Comparison of ENCODE assay signal across 8 cellular contexts in the genomic region with DNA sequence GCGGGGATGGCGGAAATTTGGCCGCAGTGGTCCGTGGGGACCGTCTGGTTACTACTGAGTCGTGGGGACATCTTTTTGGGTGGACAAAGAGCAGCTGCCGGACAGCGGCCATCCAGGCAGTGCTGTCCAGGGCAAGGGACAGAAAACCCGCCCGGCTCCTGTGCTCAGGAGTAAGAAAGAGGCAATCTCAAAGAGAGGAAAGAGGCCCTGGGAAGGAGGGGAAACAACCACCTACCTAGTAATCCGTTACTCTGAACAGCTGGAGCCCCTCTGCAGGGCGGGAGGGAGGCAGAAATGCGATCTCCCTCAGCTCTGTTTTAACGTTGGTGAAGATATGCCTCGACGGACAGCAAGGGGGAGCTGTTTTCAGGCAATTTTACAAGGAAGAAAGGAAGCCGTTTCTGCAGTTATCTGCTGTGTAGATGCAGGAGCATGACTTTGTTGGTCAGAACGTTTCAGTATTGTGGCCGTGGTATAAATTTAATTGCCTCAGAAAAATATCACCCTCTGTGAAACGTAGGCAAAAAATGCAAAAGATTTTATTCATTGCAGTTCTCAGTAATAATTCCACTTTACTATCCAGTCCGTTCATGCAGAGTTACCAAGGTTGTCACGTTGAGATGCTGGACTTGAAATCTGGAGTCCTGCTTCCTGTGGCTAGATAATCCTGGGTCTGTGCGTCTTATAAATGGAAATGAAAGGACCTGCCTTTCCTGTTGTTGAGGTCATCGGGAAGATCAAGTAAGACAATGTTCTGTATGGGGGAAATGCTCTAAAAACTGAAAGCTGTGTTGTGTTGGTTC. TPM values are rescaled to one million over a fixed set of nuclear protein-coding genes. Genes with fewer than 3 reads are reported as not detected.
DNase-seq lines count a peak whose midpoint lies in the region; ATAC-seq and TF ChIP-seq lines count a peak whose summit lies in the region.

No MANE protein-coding gene starts in this region.

- H3K9me2 ChIP-seq in DOHH2 (replicated peaks; ENCODE audit: control insufficient read depth, low read length), result no peaks in the 10 kb centered on the region

- BruUV-seq in Panc1 (replicated peaks; lab: Mats Ljungman, UMichigan), result no TSS peak

- H4K20me1 ChIP-seq in DOHH2 (ENCODE audit: control insufficient read depth, insufficient read depth, low read depth, low read length), result no peaks in the 10 kb centered on the region

- CTCF ChIA-PET in Panc1 (lab: Charles Lee), result interaction anchor here (0.6 to 1.1 kb wide), 3 partner anchors 18 to 122 kb away, joined by 3 to 5 read pairs (median 3); no protein-coding TSS in a partner anchor

- TF ChIP-seq CTCF in DOHH2 (IDR thresholded peaks at IDR 0.05; ENCODE audit: low read depth, low read length, poor library complexity, severe bottlenecking) (peak; percentile 58), Panc1 (IDR thresholded peaks at IDR 0.05) (peak; percentile 92), dorsolateral prefrontal cortex (IDR thresholded peaks at IDR 0.05 in 54 of 56, conservative IDR thresholded peaks at IDR 0.05 in 2 of 56; ENCODE audit: low read depth in 1 of 56, partially characterized antibody in 56 of 56) (peak in 55 of 56 donors; percentile 50 to 84 (median 73)), left lung (IDR thresholded peaks at IDR 0.05) (peak; percentile 53 to 73)

- H3K4me1 ChIP-seq in DOHH2 (ENCODE audit: control insufficient read depth, low read length), result no peaks in the 10 kb centered on the region
- peaks cover 4% of the 10 kb centered on the region; the same call in 1 of the 2 replicates for H3K4me1 ChIP-seq in HUES6 (ENCODE audit: control insufficient read depth, insufficient read depth, low read length)
- 0 out of 2 replicates have a peak, but pooled peaks cover 5% of the 10 kb centered on the region for H3K4me1 ChIP-seq in Panc1 (ENCODE audit: control insufficient read depth, insufficient read depth, low read length)
- peaks cover 0 to 22% of the 10 kb centered on the region in 2 donors for H3K4me1 ChIP-seq in left lung
- peaks cover 12% of the 10 kb centered on the region for H3K4me1 ChIP-seq in thymus (ENCODE audit: control insufficient read depth, insufficient read depth, low read length)

- H3K4me2 ChIP-seq in DOHH2 (ENCODE audit: low read length), result no peak overlapping the region

- peak; percentile 57 for ATAC-seq in GM19468 (IDR thresholded peaks at IDR 0.05; ENCODE audit: extremely low read depth, unreplicated experiment)
- peak; percentile 89 for ATAC-seq in Panc1
- peak; percentile 83 for ATAC-seq in left lung
- ATAC-seq in GM21529 (IDR thresholded peaks at IDR 0.05; ENCODE audit: unreplicated experiment), result no peak

- H3F3A ChIP-seq in DOHH2 (ENCODE audit: control insufficient read depth, insufficient read depth), result no peaks in the 10 kb centered on the region

- POLR2A ChIA-PET in Panc1 (lab: Charles Lee), result no interaction called here

- H3K36me3 ChIP-seq in DOHH2 (ENCODE audit: control insufficient read depth, low read length), result no peaks in the 10 kb centered on the region
- no peaks in the 10 kb centered on the region for H3K36me3 ChIP-seq in HUES6 (ENCODE audit: control insufficient read depth, insufficient read depth, low read length)
- H3K36me3 ChIP-seq in Panc1 (ENCODE audit: control insufficient read depth, insufficient read depth, low read length), result no peaks in the 10 kb centered on the region
- H3K36me3 ChIP-seq in left lung, result no peaks in the 10 kb centered on the region
- no peaks in the 10 kb centered on the region for H3K36me3 ChIP-seq in thymus (ENCODE audit: control insufficient read depth, insufficient read depth)

- H3K27ac ChIP-seq in DOHH2 (ENCODE audit: low read depth, low read length) (no peak overlapping the region), HUES6 (ENCODE audit: low read depth, low read length) (no peak overlapping the region), Panc1 (ENCODE audit: low read length) (no peak overlapping the region), dorsolateral prefrontal cortex (no peak overlapping the region), left lung (no peak overlapping the region), thymus (ENCODE audit: low read depth) (no peak overlapping the region)

- no peaks in the 10 kb centered on the region for H3K27me3 ChIP-seq in DOHH2 (ENCODE audit: control insufficient read depth, low read length)
- H3K27me3 ChIP-seq in HUES6 (ENCODE audit: control insufficient read depth, insufficient read depth, low read length), result peaks cover 54% of the 10 kb centered on the region
- peaks cover 16% of the 10 kb centered on the region for H3K27me3 ChIP-seq in Panc1 (ENCODE audit: control insufficient read depth, insufficient read depth, low read length)
- peaks cover 3 to 86% (median 53%) of the 10 kb centered on the region in 45 donors for H3K27me3 ChIP-seq in dorsolateral prefrontal cortex
- peaks cover 37 to 79% of the 10 kb centered on the region in 2 donors for H3K27me3 ChIP-seq in left lung
- H3K27me3 ChIP-seq in thymus (ENCODE audit: control insufficient read depth, insufficient read depth), result peaks cover 12% of the 10 kb centered on the region

- no peak overlapping the region for H3K4me3 ChIP-seq in DOHH2 (ENCODE audit: low read length)
- peak overlapping the region; percentile 71 for H3K4me3 ChIP-seq in HUES6 (ENCODE audit: low read depth, low read length)
- peak overlapping the region; percentile 15 to 50; a peak in 3 of 4 replicates for H3K4me3 ChIP-seq in Panc1 (ENCODE audit: low read depth in 2 of 2, low read length in 2 of 2)
- peak overlapping the region; percentile 20 to 69 (median 49) for H3K4me3 ChIP-seq in dorsolateral prefrontal cortex
- H3K4me3 ChIP-seq in left lung, result peak overlapping the region in 1 of 2 donors; percentile 33
- peak overlapping the region; percentile 46 for H3K4me3 ChIP-seq in thymus (ENCODE audit: low read length)

- intact Hi-C loops in Panc1 (cut with micrococcal nuclease; ENCODE audit: unreplicated experiment) (no loop called here), dorsolateral prefrontal cortex (cut with DNase I) (no loop called here), left lung (cut with DNase I) (no loop called here)

- DNase-seq in Panc1 (ENCODE audit: low read depth, low spot score), result peak; percentile 20
- DNase-seq in dorsolateral prefrontal cortex, result peak in 5 of 10 donors; percentile 9 to 53 (median 39)
- peak in 1 of 2 donors; percentile 48 for DNase-seq in left lung

- H3K79me2 ChIP-seq in DOHH2 (ENCODE audit: control insufficient read depth, low read length), result no peaks in the 10 kb centered on the region

- 10% methylated on average over 24 of the region's 24 CpGs for WGBS in thymus

- in situ Hi-C loops in Panc1 (cut with HindIII; ENCODE audit: low pct_unique_long_range_greater_than_20kb, low sequenced_read_pairs), result no loop called here

- peaks cover 5% of the 10 kb centered on the region; the same call in 1 of the 2 replicates for H3K9me3 ChIP-seq in DOHH2 (ENCODE audit: control insufficient read depth, insufficient read depth, low read length)
- H3K9me3 ChIP-seq in HUES6 (ENCODE audit: control insufficient read depth, insufficient read depth, low read depth, low read length), result peaks cover 8% of the 10 kb centered on the region; the same call in 1 of the 2 replicates
- H3K9me3 ChIP-seq in Panc1 (ENCODE audit: control insufficient read depth, insufficient read depth, low read depth, low read length), result no peaks in the 10 kb centered on the region; the same call in 1 of the 2 replicates
- no peaks in the 10 kb centered on the region for H3K9me3 ChIP-seq in left lung
- no peaks in the 10 kb centered on the region for H3K9me3 ChIP-seq in thymus (ENCODE audit: control insufficient read depth)

- H3K9ac ChIP-seq in HUES6 (ENCODE audit: low read length), result no peak overlapping the region

RNA-seq across cellular contexts. Expression of gene AVPR1A, which starts 1.1 kb away (rescaled TPM):
- total RNA-seq in Panc1 (2021; ENCODE audit: unreplicated experiment) (0.10 TPM), dorsolateral prefrontal cortex (1 to 10 TPM in 13 of 120 experiments, under 1 TPM in 105, not detected in 2; 0.08 to 3.4 (median 0.51) TPM), left lung (1 to 10 TPM in 1 of 2 donors, under 1 TPM in 1; 0.26 to 1.1 TPM)
- not detected for polyA plus RNA-seq in Panc1 (2012; ENCODE audit: insufficient read length)
- polyA plus RNA-seq in thymus, result 1.7 TPM
